2 cellular contexts compared by ENCODE assay signal in genomic region chr15:98776607-98777281, GRCh38.
TF ChIP-seq lines count a peak whose summit lies in the region.

No MANE protein-coding gene starts in this region.

TF ChIP-seq in HEK293, 187 proteins besides CTCF, POLR2A, EP300 and RAD21 (continued from another document and continues in another):
- peak; percentile 98 for TF ChIP-seq SP7 (tag by site-specific recombination; IDR thresholded peaks at IDR 0.05)
- peak; percentile 81 for TF ChIP-seq ZEB2 (tag by site-specific recombination; IDR thresholded peaks at IDR 0.05)
- TF ChIP-seq ZNF76 (tag by site-specific recombination; IDR thresholded peaks at IDR 0.05; ENCODE audit: borderline replicate concordance, low read depth): no peak
- TF ChIP-seq SCRT1 (tag by site-specific recombination; IDR thresholded peaks at IDR 0.05; ENCODE audit: borderline replicate concordance): peak; percentile 97
- peak; percentile 63; the same call in 1 of the 2 replicates for TF ChIP-seq ZNF501 (tag by site-specific recombination; IDR thresholded peaks at IDR 0.05)
- TF ChIP-seq ZNF610 (tag by site-specific recombination; IDR thresholded peaks at IDR 0.05; ENCODE audit: borderline replicate concordance): 0 out of 2 replicates have a peak, but pooled peaks have one; percentile 69
- 0 out of 2 replicates have a peak, but pooled peaks have one; percentile 15 for TF ChIP-seq TCF7L2 (IDR thresholded peaks at IDR 0.05; ENCODE audit: borderline replicate concordance, low read depth, low read length)
- TF ChIP-seq GFI1B (tag by site-specific recombination; IDR thresholded peaks at IDR 0.05): peak; percentile 73; the same call in 1 of the 2 replicates
- peak; percentile 55; the same call in 1 of the 2 replicates for TF ChIP-seq KLF10 (tag by site-specific recombination; IDR thresholded peaks at IDR 0.05)
- peak; percentile 53; the same call in 1 of the 2 replicates for TF ChIP-seq IKZF3 (tag by site-specific recombination; IDR thresholded peaks at IDR 0.05)
- TF ChIP-seq GLIS1 (tag by site-specific recombination; IDR thresholded peaks at IDR 0.05): peak; percentile 99
- TF ChIP-seq ZFP3 (tag by site-specific recombination; IDR thresholded peaks at IDR 0.05; ENCODE audit: low read depth): no peak
- TF ChIP-seq ZNF10 (tag by site-specific recombination; IDR thresholded peaks at IDR 0.05): peak; percentile 76; the same call in 1 of the 2 replicates
- no peak for TF ChIP-seq ZNF280C (tag by site-specific recombination; IDR thresholded peaks at IDR 0.05)
- no peak for TF ChIP-seq ZNF560 (tag by site-specific recombination; IDR thresholded peaks at IDR 0.05; ENCODE audit: borderline replicate concordance)
- TF ChIP-seq HOXA7 (CRISPR knock-in tag; IDR thresholded peaks at IDR 0.05; ENCODE audit: borderline replicate concordance): no peak
- peak; percentile 73 for TF ChIP-seq ZXDB (tag by site-specific recombination; IDR thresholded peaks at IDR 0.05)
- TF ChIP-seq PATZ1 (tag by site-specific recombination; IDR thresholded peaks at IDR 0.05): peak; percentile 81
- 0 out of 2 replicates have a peak, but pooled peaks have one; percentile 39 for TF ChIP-seq ZBTB20 (tag by site-specific recombination; IDR thresholded peaks at IDR 0.05)
- TF ChIP-seq HIC1 (tag by site-specific recombination; IDR thresholded peaks at IDR 0.05): peak; percentile 89
- TF ChIP-seq PRDM6 (tag by site-specific recombination; IDR thresholded peaks at IDR 0.05): peak; percentile 87
- TF ChIP-seq FEZF1 (tag by site-specific recombination; IDR thresholded peaks at IDR 0.05): peak; percentile 80
- peak; percentile 55 for TF ChIP-seq ZFP69B (tag by site-specific recombination; IDR thresholded peaks at IDR 0.05)

TF ChIP-seq in SK-N-SH, 30 proteins besides CTCF, POLR2A, EP300 and RAD21 (continued from another document):
- TF ChIP-seq MXI1 (IDR thresholded peaks at IDR 0.05; ENCODE audit: low read depth, low read length): no peak
- TF ChIP-seq POLR2AphosphoS5 (IDR thresholded peaks at IDR 0.05; ENCODE audit: low read depth, low read length): no peak
- no peak for TF ChIP-seq ELF1 (IDR thresholded peaks at IDR 0.05)
- no peak for TF ChIP-seq FOXJ3 (CRISPR knock-in tag; IDR thresholded peaks at IDR 0.05)
- no peak for TF ChIP-seq FOXM1 (IDR thresholded peaks at IDR 0.05; ENCODE audit: low read depth)
- no peak for TF ChIP-seq USF1 (IDR thresholded peaks at IDR 0.05; ENCODE audit: borderline replicate concordance, low read depth)
- TF ChIP-seq NRF1 (IDR thresholded peaks at IDR 0.05; ENCODE audit: low read depth, low read length): no peak
- no peak for TF ChIP-seq TAF1 (IDR thresholded peaks at IDR 0.05; ENCODE audit: borderline replicate concordance, low read depth, low read length)
- no peak for TF ChIP-seq ZBTB33 (IDR thresholded peaks at IDR 0.05; ENCODE audit: borderline replicate concordance, low read depth)
- TF ChIP-seq TCF12 (IDR thresholded peaks at IDR 0.05): no peak
